24 cellular contexts compared by ENCODE assay signal in the genomic region with DNA sequence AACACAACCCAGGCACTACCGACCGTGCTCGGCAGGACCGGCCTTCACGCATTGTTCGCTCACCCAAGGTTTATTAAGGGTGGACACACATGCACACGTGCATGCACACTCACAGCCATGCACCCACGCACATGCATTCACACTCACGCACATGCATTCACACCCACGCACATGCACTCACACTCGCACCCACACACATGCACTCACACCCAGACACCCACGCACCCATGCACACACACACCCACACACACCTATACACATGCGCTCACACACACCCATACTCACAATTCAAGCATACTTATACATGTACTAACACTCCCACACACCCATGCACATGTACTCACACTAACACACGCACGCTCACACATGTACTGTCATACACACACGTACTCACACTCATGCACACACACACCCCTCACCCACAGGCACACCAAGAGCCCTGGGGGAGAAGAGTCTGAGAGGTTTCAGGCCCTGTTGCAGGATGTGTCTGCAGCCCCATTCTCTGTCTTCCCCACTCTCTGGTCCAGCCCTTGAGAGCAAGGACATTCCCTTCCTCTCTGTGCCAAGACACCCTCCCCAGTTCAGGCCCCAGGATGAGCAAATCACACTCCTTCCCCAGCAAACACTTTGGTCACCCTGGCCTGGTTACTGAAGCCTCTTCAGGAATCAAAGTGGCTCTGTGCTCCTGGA. TPM values are rescaled to one million over a fixed set of nuclear protein-coding genes. Genes with fewer than 3 reads are reported as not detected.
A peak's percentile ranks its signal among the peaks of the same experiment; 100 is the strongest.
DNase-seq lines count a peak whose midpoint lies in the region; FAIRE-seq and TF ChIP-seq lines count a peak whose summit lies in the region.
"Had no signal": no experiment of that assay in that cellular context is flagged by ENCODE, and none has a peak within 500 bp of the region (broad histone marks: within the 10 kb centered on the region; RNA-seq: fewer than 3 reads in every experiment).

No MANE protein-coding gene starts in this region.

- H2BK15ac ChIP-seq in H1 (ENCODE audit: low read length) = peak overlapping the region; percentile 88

- peak; percentile 83 for FAIRE-seq in HTR-8/SVneo (lab: Jason Lieb, UNC)
- no peak for FAIRE-seq in H1 (lab: Jason Lieb, UNC)
- FAIRE-seq: keratinocyte had no signal

- no peaks in the 10 kb centered on the region for H3K36me3 Mint-ChIP-seq in T-helper 2 cell treated with Interferon-gamma antibody and Interleukin-4, amounts not matched to agents 5 μg/mL and 100 μg/mL, for 36 hours (ENCODE audit: low read depth)
- H3K36me3 Mint-ChIP-seq: naive thymus-derived CD8-positive, alpha-beta T cell had no signal

- WGBS in H1 (ENCODE audit: extremely low coverage in 1 of 2, insufficient coverage in 1 of 2, insufficient read length in 1 of 2, insufficient replicate concordance in 2 of 2, low coverage in 1 of 2, low lambda C conversion rate in 2 of 2, missing lambda C conversion rate in 1 of 2), 2 experiments = 90% methylated on average over 16 of the region's 16 CpGs; no CpG with 5 or more reads in 1 of the 2 experiments
- WGBS in trophoblast cell (ENCODE audit: extremely low coverage, insufficient coverage, insufficient read length) = no CpG with 5 or more reads among the region's 16 CpGs

- no peak overlapping the region for H3K27ac Mint-ChIP-seq in T-helper 2 cell treated with Interferon-gamma antibody and Interleukin-4, amounts not matched to agents 5 μg/mL and 100 μg/mL, for 36 hours
- H3K27ac Mint-ChIP-seq: activated CD8-positive, alpha-beta T cell treated with anti-CD3 and anti-CD28 coated beads for 36 hours had no signal

- H3K23me2 ChIP-seq in H1 (ENCODE audit: low read depth, low read length) = no peaks in the 10 kb centered on the region

- H4K8ac ChIP-seq in H1 (ENCODE audit: extremely low read depth, insufficient read depth, low read length) (no peak overlapping the region; the same call in none of the 2 replicates), trophoblast cell (ENCODE audit: low read depth, low read length) (no peak overlapping the region)

- no peak overlapping the region for H2AFZ ChIP-seq in H1 (ENCODE audit: low read length)
- H2AFZ ChIP-seq in trophoblast cell (ENCODE audit: insufficient read depth, low read length, poor library complexity) = no peak overlapping the region

- peaks cover 0 to 2% of the 10 kb centered on the region in 2 experiments for H4K20me1 ChIP-seq in H1 (replicated peaks in 1 of 2; ENCODE audit: control insufficient read depth in 1 of 2, insufficient read depth in 2 of 2, low read length in 2 of 2)

- no peak overlapping the region for H4K5ac ChIP-seq in H1 (ENCODE audit: insufficient read length, low read depth, low read length)

- H3K36me3 ChIP-seq in H1 (ENCODE audit: control insufficient read depth in 2 of 4, insufficient read depth in 4 of 4, low read length in 3 of 4) = no peaks in the 10 kb centered on the region
- no peaks in the 10 kb centered on the region for H3K36me3 ChIP-seq in trophoblast cell (ENCODE audit: control insufficient read depth in 1 of 2, insufficient read depth in 2 of 2, low read length in 2 of 2)
- H3K36me3 ChIP-seq: ovary, Peyer's patch, tibial artery had no signal

- H3K4me3 Mint-ChIP-seq in T-helper 2 cell treated with Interferon-gamma antibody and Interleukin-4, amounts not matched to agents 5 μg/mL and 100 μg/mL, for 36 hours = no peak overlapping the region
- H3K4me3 Mint-ChIP-seq: activated CD8-positive, alpha-beta T cell treated with anti-CD3 and anti-CD28 coated beads for 36 hours had no signal

- H3K4me1 ChIP-seq in H1 (replicated peaks in 1 of 4; ENCODE audit: control insufficient read depth in 3 of 4, insufficient read depth in 4 of 4, low read length in 3 of 4) = peaks cover 0 to 14% (median 6%) of the 10 kb centered on the region in 4 experiments; a peak in 6 of 7 replicates
- H3K4me1 ChIP-seq in trophoblast cell (ENCODE audit: control insufficient read depth in 1 of 2, insufficient read depth in 2 of 2, low read length in 2 of 2) = peaks cover 6 to 9% of the 10 kb centered on the region in 2 experiments
- H3K4me1 ChIP-seq: tibial artery had no signal

- no peaks in the 10 kb centered on the region for H3K9me3 Mint-ChIP-seq in T-helper 2 cell treated with Interferon-gamma antibody and Interleukin-4, amounts not matched to agents 5 μg/mL and 100 μg/mL, for 36 hours
- H3K9me3 Mint-ChIP-seq: activated CD8-positive, alpha-beta T cell treated with anti-CD3 and anti-CD28 coated beads for 36 hours; naive thymus-derived CD8-positive, alpha-beta T cell had no signal

- TF ChIP-seq RAD21 in H1 (IDR thresholded peaks at IDR 0.05 in 1 of 2, conservative IDR thresholded peaks at IDR 0.05 in 1 of 2; ENCODE audit: low read depth in 2 of 2, low read length in 2 of 2) = no peak

- H4K91ac ChIP-seq in H1 (replicated peaks; ENCODE audit: insufficient read length, low read length) = peak overlapping the region; percentile 79
- H4K91ac ChIP-seq in trophoblast cell (ENCODE audit: low read depth, low read length) = no peak overlapping the region

- H3K56ac ChIP-seq in H1 (replicated peaks; ENCODE audit: insufficient read length, low read depth, low read length) = no peak overlapping the region

- H2BK120ac ChIP-seq in H1 (replicated peaks; ENCODE audit: low read depth, low read length) = no peak overlapping the region
- H2BK120ac ChIP-seq in trophoblast cell (ENCODE audit: insufficient read depth, low read length, poor library complexity) = no peak overlapping the region

- TF ChIP-seq CTCF in GM10248 (IDR thresholded peaks at IDR 0.05; ENCODE audit: control extremely low read depth, extremely low read depth, low read depth, missing control alignments) = no peak
- no peak for TF ChIP-seq CTCF in H1 (IDR thresholded peaks at IDR 0.05; ENCODE audit: control extremely low read depth in 1 of 3, insufficient read depth in 1 of 3, low read depth in 1 of 3, low read length in 3 of 3)

- H3K79me1 ChIP-seq in H1 (ENCODE audit: low read depth, low read length) (no peaks in the 10 kb centered on the region), trophoblast cell (ENCODE audit: low read length) (no peaks in the 10 kb centered on the region)

- no peak overlapping the region for H4K12ac ChIP-seq in trophoblast cell (ENCODE audit: low read depth, low read length)

- H3K14ac ChIP-seq in H1 (ENCODE audit: insufficient read length) = no peak overlapping the region
- no peak overlapping the region for H3K14ac ChIP-seq in trophoblast cell (ENCODE audit: low read length)

- H3K9ac ChIP-seq in H1 (replicated peaks in 1 of 4; ENCODE audit: extremely low read depth in 1 of 4, low read depth in 3 of 4, low read length in 3 of 4) (no peak overlapping the region), trophoblast cell (ENCODE audit: low read length) (no peak overlapping the region)

- H2BK12ac ChIP-seq in H1 (ENCODE audit: low read depth, low read length) (peak overlapping the region; percentile 80; the same call in 1 of the 2 replicates), trophoblast cell (ENCODE audit: low read length) (no peak overlapping the region)

- no peak overlapping the region for H3K23ac ChIP-seq in H1 (ENCODE audit: insufficient read length)
- H3K23ac ChIP-seq in trophoblast cell (ENCODE audit: low read length) = no peak overlapping the region

- H2BK20ac ChIP-seq in H1 (ENCODE audit: low read length) = peak overlapping the region; percentile 93; the same call in 1 of the 2 replicates

- TF ChIP-seq POLR2A in H1 (IDR thresholded peaks at IDR 0.05; ENCODE audit: control extremely low read depth in 1 of 2, low read depth in 2 of 2, low read length in 2 of 2) = no peak

- H3K27ac ChIP-seq in H1 (ENCODE audit: low read depth, low read length) (no peak overlapping the region), trophoblast cell (ENCODE audit: low read depth, low read length) (no peak overlapping the region)
- H3K27ac ChIP-seq: body of pancreas, C4-2B, ovary, tibial artery had no signal

- H3K9me3 ChIP-seq in H1 (ENCODE audit: insufficient read depth in 2 of 2, low read depth in 1 of 2, low read length in 1 of 2) (no peaks in the 10 kb centered on the region), trophoblast cell (ENCODE audit: insufficient read depth, low read depth, low read length) (peaks cover 4% of the 10 kb centered on the region)
- H3K9me3 ChIP-seq: body of pancreas, ovary, Peyer's patch, tibial artery had no signal

- H2BK5ac ChIP-seq in H1 (ENCODE audit: low read depth, low read length) (peak overlapping the region; percentile 48), trophoblast cell (ENCODE audit: low read depth, low read length, poor library complexity) (no peak overlapping the region)

- CTCF ChIA-PET in GM10248 (lab: Yijun Ruan, JAX) (interaction anchor here (1.3 to 3.4 kb wide), 4 partner anchors 18 to 95 kb away, joined by 3 to 43 read pairs (median 10); no protein-coding TSS in a partner anchor), H1 (lab: Charles Lee; ENCODE audit: partially characterized antibody) (interaction anchor here (0.7 to 3.3 kb wide), 17 partner anchors 10 to 94 kb away, joined by 3 to 29 read pairs (median 6); no protein-coding TSS in a partner anchor)

- no peak overlapping the region for H3K4me2 ChIP-seq in H1 (ENCODE audit: insufficient read depth in 1 of 2, low read depth in 2 of 2, low read length in 2 of 2)
- H3K4me2 ChIP-seq in trophoblast cell (ENCODE audit: low read length) = no peak overlapping the region

- POLR2A ChIA-PET in GM10248 (lab: Yijun Ruan, JAX) = interaction anchor here (0.6 kb wide), 1 partner anchor 1052 kb away, joined by 3 read pairs; no protein-coding TSS in a partner anchor
- POLR2A ChIA-PET in H1 (lab: Charles Lee; ENCODE audit: partially characterized antibody) = interaction anchor here (1.3 kb wide), 1 partner anchor 13 kb away, joined by 3 read pairs; no protein-coding TSS in a partner anchor

- no peak overlapping the region for H3K18ac ChIP-seq in H1 (ENCODE audit: extremely low read depth, low read length)
- H3K18ac ChIP-seq in trophoblast cell (ENCODE audit: low read length) = no peak overlapping the region

- H3K27me3 ChIP-seq in H1 (replicated peaks in 1 of 4; ENCODE audit: control insufficient read depth in 3 of 4, extremely low read depth in 1 of 4, insufficient read depth in 3 of 4, low read length in 3 of 4) (no peaks in the 10 kb centered on the region; a peak in 1 of 7 replicates), trophoblast cell (ENCODE audit: insufficient read depth, low read length) (no peaks in the 10 kb centered on the region)
- H3K27me3 ChIP-seq: body of pancreas, ovary, Peyer's patch had no signal

- H3K27me3 Mint-ChIP-seq in T-helper 2 cell treated with Interferon-gamma antibody and Interleukin-4, amounts not matched to agents 5 μg/mL and 100 μg/mL, for 36 hours (ENCODE audit: low read depth) = no peaks in the 10 kb centered on the region
- H3K27me3 Mint-ChIP-seq: activated CD8-positive, alpha-beta T cell treated with anti-CD3 and anti-CD28 coated beads for 36 hours had no signal

- no peak for TF ChIP-seq EP300 in H1 (IDR thresholded peaks at IDR 0.05; ENCODE audit: borderline replicate concordance in 1 of 2, low read depth in 2 of 2, low read length in 2 of 2)

- H2AK5ac ChIP-seq in H1 (ENCODE audit: low read depth, low read length) (peak overlapping the region; percentile 83), trophoblast cell (ENCODE audit: low read length) (no peak overlapping the region)

- H3K4ac ChIP-seq in H1 (replicated peaks; ENCODE audit: insufficient read length, low read depth, low read length) (no peak overlapping the region), trophoblast cell (ENCODE audit: low read depth, low read length) (no peak overlapping the region)

- DNase-seq in GM10248 (ENCODE audit: extremely low spot score) (peak; percentile 14), HTR-8/SVneo (ENCODE audit: insufficient read length, low spot score) (no peak), H1 (ENCODE audit: low read depth in 1 of 2, low spot score in 2 of 2) (peak in 1 of 2 experiments; percentile 36), trophoblast cell (no peak), HCEC 1CT (no peak), HuH-7.5 (ENCODE audit: low spot score) (no peak)
- no peak for DNase-seq in T-helper 2 cell treated with Interferon-gamma antibody and Interleukin-4, amounts not matched to agents 5 μg/mL and 100 μg/mL, for 36 hours (ENCODE audit: low spot score)
- DNase-seq: activated CD8-positive, alpha-beta T cell treated with anti-CD3 and anti-CD28 coated beads for 36 hours; body of pancreas; Calu3; DMS79 treated with DMSO at 0.1 percent for 48 hours; glutamatergic neuron; naive thymus-derived CD8-positive, alpha-beta T cell; NCI-H1105 treated with DMSO at 0.1 percent for 48 hours; NCI-H2029; NCI-H345; ovary; retina; SIG-M5; stimulated activated CD4-positive, alpha-beta T cell treated with anti-CD3 and anti-CD28 coated beads, Interleukin-2, amount 100 ng/mL, for 24 hours; tibial artery had no signal

- H3K4me3 ChIP-seq in H1 (ENCODE audit: extremely low read depth in 1 of 4, insufficient read depth in 2 of 4, low read depth in 3 of 4, low read length in 4 of 4) (no peak overlapping the region), trophoblast cell (ENCODE audit: low read depth, low read length) (peak overlapping the region; percentile 45)
- H3K4me3 ChIP-seq: body of pancreas, ovary, tibial artery had no signal

- H3K4me1 Mint-ChIP-seq in T-helper 2 cell treated with Interferon-gamma antibody and Interleukin-4, amounts not matched to agents 5 μg/mL and 100 μg/mL, for 36 hours (ENCODE audit: low read depth) = peaks cover 3% of the 10 kb centered on the region

- no peaks in the 10 kb centered on the region for H3K79me2 ChIP-seq in H1 (ENCODE audit: control insufficient read depth in 1 of 2, insufficient read depth in 2 of 2, low read length in 2 of 2)
- no peaks in the 10 kb centered on the region for H3K79me2 ChIP-seq in trophoblast cell (ENCODE audit: control insufficient read depth, insufficient read depth, low read length, poor library complexity)

RNA-seq across cellular contexts. Expression of a gene that starts 49.4 kb away (rescaled TPM):
- total RNA-seq in H1 (2021; fragmentation: NEBNext Ultra II Directional; extraction: Animal tissue kit (Norgen Biotek cat#: 25700)) = 5.9 TPM in 2 replicates
- 0.63 and 0.80 TPM in 2 replicates for polyA plus RNA-seq in H1 (2011; rRNA removed)
- polyA plus RNA-seq in H1 (2011; cell fraction: cytosol; rRNA removed) = 0.85 TPM
- polyA plus RNA-seq in H1 (2011; cell fraction: nucleus; rRNA removed) = 1.5 TPM
- 1.1 to 2.2 TPM (median 1.2 TPM) in 4 replicates for polyA plus RNA-seq in H1 (2012, experiment 1 of 2)
- 0.22 TPM for polyA plus RNA-seq in H1 (2012, experiment 2 of 2)
- polyA plus RNA-seq in H1 (2013, experiment 1 of 2) = 2.1 TPM
- polyA plus RNA-seq in H1 (2013, experiment 2 of 2) = 2.1 TPM
- 1.7 and 1.9 TPM in 2 replicates for polyA minus RNA-seq in H1 (2011; rRNA and poly(A)+ RNA removed)
- 3.2 TPM for polyA minus RNA-seq in H1 (2011; cell fraction: cytosol; rRNA and poly(A)+ RNA removed)
- polyA minus RNA-seq in H1 (2011; cell fraction: nucleus; rRNA and poly(A)+ RNA removed) = 4.1 TPM
- 1.0 and 1.1 TPM in 2 replicates for polyA plus RNA-seq in trophoblast cell (2013)
